ENCODE assay signal across 10 cellular contexts in the genomic region with DNA sequence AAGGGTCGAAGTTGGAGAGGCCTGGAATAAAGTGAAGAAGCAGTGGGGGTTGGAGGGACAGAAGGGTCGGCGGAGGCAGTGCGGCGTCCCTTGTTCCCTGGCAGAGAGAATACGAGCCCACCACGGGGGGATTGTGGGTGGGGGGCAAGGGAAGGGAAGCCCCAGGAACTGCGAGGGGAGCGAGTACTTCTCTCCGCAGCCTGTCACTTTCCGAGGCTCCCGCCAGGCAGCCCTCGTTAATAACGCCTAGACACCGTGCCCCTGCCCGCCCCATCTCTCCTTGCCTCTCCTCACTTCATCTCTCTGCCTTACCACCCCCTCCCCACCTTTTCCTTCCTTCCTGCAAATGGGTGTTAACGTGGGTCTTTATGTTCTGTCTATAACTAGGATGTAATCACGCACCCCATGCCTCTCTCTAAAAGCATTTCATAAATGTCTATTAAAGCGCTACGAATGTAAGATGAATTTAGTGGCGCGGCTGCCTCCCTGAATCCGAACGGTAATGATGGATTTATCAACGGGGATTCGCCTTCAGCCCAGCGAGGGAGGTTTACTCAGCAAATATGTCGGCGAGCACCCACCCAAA.
DNase-seq lines count a peak whose midpoint lies in the region; ATAC-seq lines count a peak whose summit lies in the region.
"Had no signal": no experiment of that assay in that cellular context is flagged by ENCODE, and none has a peak within 500 bp of the region (broad histone marks: within the 10 kb centered on the region; RNA-seq: fewer than 3 reads in every experiment).

No MANE protein-coding gene starts in this region.

- no peak for ATAC-seq in GM19397 (IDR thresholded peaks at IDR 0.05; ENCODE audit: unreplicated experiment)
- ATAC-seq: activated CD8-positive, alpha-beta memory T cell treated with anti-CD3 and anti-CD28 coated beads, Interleukin-2, amount 10 ng/mL, durations not matched to agents 7 days and 5 days had no signal

- H3K4me3 ChIP-seq in iPS-18a (ENCODE audit: low read length) (peak overlapping the region; percentile 16), rectal smooth muscle tissue (ENCODE audit: low read length) (no peak overlapping the region)

- no peak overlapping the region for H3K9ac ChIP-seq in iPS-18a (ENCODE audit: low read length)
- H3K9ac ChIP-seq in rectal smooth muscle tissue (ENCODE audit: low read length): peak overlapping the region; percentile 24

- peak; percentile 8 for DNase-seq in ELF-1 (ENCODE audit: low read depth, low spot score)
- no peak for DNase-seq in hepatic stellate cell (ENCODE audit: low spot score)
- no peak for DNase-seq in NCI-H2029 treated with DMSO at 0.1 percent for 48 hours (lab: John Stamatoyannopoulos, UW)
- DNase-seq in GM19240 (ENCODE audit: insufficient read length, low spot score): no peak
- DNase-seq: activated CD8-positive, alpha-beta memory T cell treated with anti-CD3 and anti-CD28 coated beads, Interleukin-2, amount 10 ng/mL, durations not matched to agents 7 days and 5 days; immature natural killer cell had no signal

- H3K36me3 ChIP-seq in iPS-18a (ENCODE audit: control insufficient read depth, low read depth, low read length) (no peaks in the 10 kb centered on the region), rectal smooth muscle tissue (ENCODE audit: control insufficient read depth, insufficient read depth, low read length) (peaks cover 6% of the 10 kb centered on the region)

- H3K27ac ChIP-seq in angular gyrus (ENCODE audit: low read depth, low read length) (peak overlapping the region; percentile 48), iPS-18a (ENCODE audit: low read length) (no peak overlapping the region), rectal smooth muscle tissue (ENCODE audit: low read depth, low read length) (peak overlapping the region; percentile 76)

- H3K4me1 ChIP-seq in iPS-18a (ENCODE audit: control insufficient read depth, low read depth, low read length) (peaks cover 48% of the 10 kb centered on the region), rectal smooth muscle tissue (ENCODE audit: control insufficient read depth, insufficient read depth, low read length) (peaks cover 6% of the 10 kb centered on the region)

- no peaks in the 10 kb centered on the region for H3K9me3 ChIP-seq in iPS-18a (ENCODE audit: control insufficient read depth, low read depth, low read length)

- peaks cover 93% of the 10 kb centered on the region for H3K27me3 ChIP-seq in iPS-18a (ENCODE audit: control insufficient read depth, insufficient read depth, low read length)
- H3K27me3 ChIP-seq in rectal smooth muscle tissue (ENCODE audit: control insufficient read depth, insufficient read depth, low read length): no peaks in the 10 kb centered on the region
